In genomic region chrX:118893923-118894322, GRCh38 we compare ENCODE assay signal across 34 cellular contexts.
"Had no signal": no experiment of that assay in that cellular context is flagged by ENCODE, and none has a peak within 500 bp of the region (broad histone marks: within the 10 kb centered on the region; RNA-seq: fewer than 3 reads in every experiment).

No MANE protein-coding gene starts in this region.

- DNase-seq: Karpas-422, Kasumi-1, MG63, MM.1S, MV-4-11, NCI-H1048, NCI-H1092, NCI-H1092 treated with DMSO at 0.1 percent for 48 hours, NCI-H1105, NCI-H1105 treated with DMSO at 0.1 percent for 48 hours, NCI-H1417, NCI-H1417 treated with DMSO at 0.1 percent for 48 hours, NCI-H1436, NCI-H1436 treated with DMSO at 0.1 percent for 48 hours, NCI-H146, NCI-H1694, NCI-H1694 treated with DMSO at 0.1 percent for 48 hours, NCI-H187, NCI-H187 treated with DMSO at 0.1 percent for 48 hours, NCI-H1930, NCI-H2029, NCI-H2029 treated with DMSO at 0.1 percent for 48 hours, NCI-H2081, NCI-H2081 treated with DMSO at 0.1 percent for 48 hours, NCI-H2107, NCI-H2171, NCI-H2171 treated with DMSO at 0.1 percent for 48 hours, NCI-H2227 treated with DMSO at 0.1 percent for 48 hours, NCI-H226, NCI-H345, NCI-H446, NCI-H446 treated with DMSO at 0.1 percent for 48 hours, NCI-H510A, NCI-H510A treated with DMSO at 0.1 percent for 48 hours had no signal

- H3K27me3 ChIP-seq: MG63 had no signal

- H3K4me3 ChIP-seq: MG63 had no signal

- H3K9me3 ChIP-seq: MG63 had no signal

- H3K36me3 ChIP-seq: MG63 had no signal
